In genomic region chr5:102866315-102866693, GRCh38 we compare ENCODE assay signal across 8 cellular contexts.
DNase-seq lines count a peak whose midpoint lies in the region; ATAC-seq and TF ChIP-seq lines count a peak whose summit lies in the region.

No MANE protein-coding gene starts in this region.

- H3K27ac ChIP-seq in A673 (ENCODE audit: low read depth, low read length, poor library complexity, severe bottlenecking) (peak overlapping the region; percentile 86), iPS DF 6.9 (ENCODE audit: low read length) (no peak overlapping the region), smooth muscle cell (ENCODE audit: low read depth) (peak overlapping the region; percentile 81)

- H3K27ac Mint-ChIP-seq in activated T-helper 17 cell treated with anti-CD3 and anti-CD28 coated beads, Interleukin-2, amount 50 U/mL, for 72 hours, result no peak overlapping the region

- TF ChIP-seq CTCF in A673 (conservative IDR thresholded peaks at IDR 0.05; ENCODE audit: low read depth, low read length), result no peak
- no peak for TF ChIP-seq CTCF in smooth muscle cell (IDR thresholded peaks at IDR 0.05; ENCODE audit: borderline replicate concordance, insufficient read depth, poor library complexity, severe bottlenecking)

- H3K79me2 ChIP-seq in smooth muscle cell (ENCODE audit: low read depth), result peaks cover 6% of the 10 kb centered on the region

- peaks cover 21% of the 10 kb centered on the region for H3K4me1 ChIP-seq in A673 (ENCODE audit: insufficient read depth, low read length, poor library complexity, severe bottlenecking)
- 0 out of 2 replicates have a peak, but pooled peaks cover 1% of the 10 kb centered on the region for H3K4me1 ChIP-seq in iPS DF 6.9 (ENCODE audit: control insufficient read depth, insufficient read depth, low read length)
- peaks cover 43% of the 10 kb centered on the region for H3K4me1 ChIP-seq in smooth muscle cell (ENCODE audit: low read depth)

- BruUV-seq in A673 (replicated peaks; lab: Mats Ljungman, UMichigan), result TSS peak; percentile 30

- POLR2A ChIA-PET in A673 (lab: Charles Lee; ENCODE audit: low non-redundant PET), result no interaction called here

- peak; percentile 50 for DNase-seq in A673 (ENCODE audit: low spot score)
- DNase-seq in HCEC 1CT, result peak; percentile 20
- DNase-seq in iPS DF 6.9 (ENCODE audit: low read depth, low spot score), result no peak
- no peak for DNase-seq in smooth muscle cell (lab: John Stamatoyannopoulos, UW; ENCODE audit: unreplicated experiment)
- no peak for DNase-seq in COR-L47 (lab: John Stamatoyannopoulos, UW)
- no peak for DNase-seq in GDM1 (lab: John Stamatoyannopoulos, UW)
- no peak for DNase-seq in NCI-H1417 treated with DMSO at 0.1 percent for 48 hours (lab: John Stamatoyannopoulos, UW)

- H3K9me3 Mint-ChIP-seq in activated T-helper 17 cell treated with anti-CD3 and anti-CD28 coated beads, Interleukin-2, amount 50 U/mL, for 72 hours, result peaks cover 8% of the 10 kb centered on the region

- H2AFZ ChIP-seq in smooth muscle cell (ENCODE audit: low read depth), result peak overlapping the region; percentile 80

- H3K27me3 Mint-ChIP-seq in activated T-helper 17 cell treated with anti-CD3 and anti-CD28 coated beads, Interleukin-2, amount 50 U/mL, for 72 hours, result peaks cover 7% of the 10 kb centered on the region

- H3K27me3 ChIP-seq in A673 (replicated peaks; ENCODE audit: insufficient read depth, low read depth, low read length, poor library complexity), result no peaks in the 10 kb centered on the region
- H3K27me3 ChIP-seq in iPS DF 6.9 (ENCODE audit: control insufficient read depth, insufficient read depth, low read length), result no peaks in the 10 kb centered on the region
- H3K27me3 ChIP-seq in smooth muscle cell (ENCODE audit: low read depth), result no peaks in the 10 kb centered on the region

- H3F3A ChIP-seq in smooth muscle cell (ENCODE audit: low read depth), result peaks cover 4% of the 10 kb centered on the region

- H3K4me2 ChIP-seq in smooth muscle cell, result peak overlapping the region; percentile 91

- no peak for ATAC-seq in activated T-helper 17 cell treated with anti-CD3 and anti-CD28 coated beads, Interleukin-2, amount 50 U/mL, for 72 hours (replicated peaks)

- H3K9me3 ChIP-seq in A673 (ENCODE audit: low read depth, low read length, poor library complexity, severe bottlenecking), result no peaks in the 10 kb centered on the region
- no peaks in the 10 kb centered on the region for H3K9me3 ChIP-seq in iPS DF 6.9 (ENCODE audit: control insufficient read depth, insufficient read depth, low read length)
- no peaks in the 10 kb centered on the region for H3K9me3 ChIP-seq in smooth muscle cell (replicated peaks; ENCODE audit: low read depth)

- CTCF ChIA-PET in A673 (lab: Charles Lee), result interaction anchor here (0.5 kb wide), 1 partner anchor 272 kb away, joined by 3 read pairs; no protein-coding TSS in a partner anchor

- peak overlapping the region; percentile 71 for H3K4me3 ChIP-seq in A673 (ENCODE audit: low read depth, low read length, poor library complexity, severe bottlenecking)
- H3K4me3 ChIP-seq in iPS DF 6.9 (ENCODE audit: low read length), result peak overlapping the region; percentile 62; the same call in 1 of the 2 replicates
- peak overlapping the region; percentile 84 for H3K4me3 ChIP-seq in smooth muscle cell

- peaks cover 6% of the 10 kb centered on the region for H4K20me1 ChIP-seq in smooth muscle cell (ENCODE audit: low read depth)

- H3K36me3 Mint-ChIP-seq in activated T-helper 17 cell treated with anti-CD3 and anti-CD28 coated beads, Interleukin-2, amount 50 U/mL, for 72 hours (ENCODE audit: low read depth), result peaks cover 66% of the 10 kb centered on the region

- H3K4me1 Mint-ChIP-seq in activated T-helper 17 cell treated with anti-CD3 and anti-CD28 coated beads, Interleukin-2, amount 50 U/mL, for 72 hours, result peaks cover 16% of the 10 kb centered on the region

- H3K4me3 Mint-ChIP-seq in activated T-helper 17 cell treated with anti-CD3 and anti-CD28 coated beads, Interleukin-2, amount 50 U/mL, for 72 hours, result peak overlapping the region; percentile 73

- peaks cover 11% of the 10 kb centered on the region for H3K36me3 ChIP-seq in A673 (ENCODE audit: insufficient read depth, low read length, poor library complexity, severe bottlenecking)
- no peaks in the 10 kb centered on the region for H3K36me3 ChIP-seq in iPS DF 6.9 (ENCODE audit: control insufficient read depth, insufficient read depth, low read length)
- no peaks in the 10 kb centered on the region for H3K36me3 ChIP-seq in smooth muscle cell (ENCODE audit: low read depth)

- WGBS in iPS DF 6.9 (ENCODE audit: insufficient coverage, insufficient read length), result no CpG with 5 or more reads among the region's 6 CpGs
- 18% methylated on average over 6 of the region's 6 CpGs for WGBS in smooth muscle cell (ENCODE audit: low lambda C conversion rate)

- peak overlapping the region; percentile 84 for H3K9ac ChIP-seq in smooth muscle cell (ENCODE audit: low read depth)

- intact Hi-C loops in A673 (cut with micrococcal nuclease; ENCODE audit: unreplicated experiment), result loop anchor here (5.0 kb wide), 1 partner anchor 59 kb away; no protein-coding TSS in a partner anchor

Comparison
In these comparisons a context has a peak if more than half of its experiments do, and no peak if none do; other contexts are left out.
1. DNase-seq: peak in A673 (single experiment) and HCEC 1CT (single experiment); none in iPS DF 6.9 (single experiment), smooth muscle cell (single experiment), COR-L47 (single experiment), GDM1 (single experiment) and NCI-H1417 treated with DMSO at 0.1 percent for 48 hours (single experiment).
2. Peak in every context shown above with its lines, with median percentiles within 50 percentile points of each other: H3K4me3 ChIP-seq.